In the genomic region with DNA sequence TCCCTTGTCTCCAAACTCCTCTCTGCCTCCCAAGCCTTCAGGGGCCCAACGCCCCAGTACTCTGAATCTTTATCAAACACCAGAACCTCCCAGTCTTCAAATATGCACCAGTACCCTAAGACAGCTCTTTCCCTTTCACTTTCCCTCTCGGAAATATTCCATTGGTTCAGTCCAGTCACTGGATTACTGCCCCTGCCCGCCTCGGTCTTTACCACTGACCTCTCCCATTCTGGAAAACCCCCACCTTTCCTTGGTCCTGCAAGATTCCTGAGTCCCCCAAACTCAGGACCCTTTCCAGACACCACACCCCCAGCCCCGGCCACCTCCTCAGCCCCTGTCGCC, we compare ENCODE assay signal across 8 cellular contexts. TPM values are rescaled to one million over a fixed set of nuclear protein-coding genes. Genes with fewer than 3 reads are reported as not detected.
DNase-seq lines count a peak whose midpoint lies in the region; ATAC-seq and TF ChIP-seq lines count a peak whose summit lies in the region.

No MANE protein-coding gene starts in this region.

- H3K4me1 ChIP-seq in heart right ventricle (peaks cover 0 to 45% (median 33%) of the 10 kb centered on the region in 9 donors), psoas muscle (peaks cover 16% of the 10 kb centered on the region)

- WGBS in heart right ventricle, 2 donors = 2 to 4% methylated on average over 6 of the region's 6 CpGs
- 1 to 6% (median 2%) methylated on average over 6 of the region's 6 CpGs for WGBS in psoas muscle, 3 donors

- H3K4me3 Mint-ChIP-seq in activated CD4-positive, alpha-beta T cell treated with anti-CD3 and anti-CD28 coated beads for 36 hours = peak overlapping the region; percentile 94
- H3K4me3 Mint-ChIP-seq in activated T-helper 17 cell treated with anti-CD3 and anti-CD28 coated beads, Interleukin-2, amount 50 U/mL, for 72 hours = peak overlapping the region; percentile 100

- peaks cover 0 to 9% (median 0%) of the 10 kb centered on the region in 11 donors for H3K9me3 ChIP-seq in heart right ventricle
- H3K9me3 ChIP-seq in psoas muscle = peaks cover 7% of the 10 kb centered on the region

- POLR2A ChIA-PET in activated CD4-positive, alpha-beta T cell treated with anti-CD3 and anti-CD28 coated beads for 36 hours (lab: Charles Lee) = interaction anchor here (0.5 to 0.6 kb wide), 3 partner anchors 942 to 1233 kb away, joined by 3 to 5 read pairs (median 3); no protein-coding TSS in a partner anchor

- H3K27ac Mint-ChIP-seq in activated CD4-positive, alpha-beta T cell treated with anti-CD3 and anti-CD28 coated beads for 36 hours = peak overlapping the region; percentile 90
- H3K27ac Mint-ChIP-seq in activated T-helper 17 cell treated with anti-CD3 and anti-CD28 coated beads, Interleukin-2, amount 50 U/mL, for 72 hours = peak overlapping the region; percentile 100

- TF ChIP-seq CTCF in heart right ventricle (IDR thresholded peaks at IDR 0.05) = no peak
- TF ChIP-seq CTCF in psoas muscle (IDR thresholded peaks at IDR 0.05) = no peak

- peaks cover 36% of the 10 kb centered on the region for H3K36me3 Mint-ChIP-seq in activated CD4-positive, alpha-beta T cell treated with anti-CD3 and anti-CD28 coated beads for 36 hours (ENCODE audit: low read depth)
- H3K36me3 Mint-ChIP-seq in activated T-helper 17 cell treated with anti-CD3 and anti-CD28 coated beads, Interleukin-2, amount 50 U/mL, for 72 hours (ENCODE audit: low read depth) = peaks cover 83% of the 10 kb centered on the region

- peaks cover 58% of the 10 kb centered on the region for H3K4me1 Mint-ChIP-seq in activated CD4-positive, alpha-beta T cell treated with anti-CD3 and anti-CD28 coated beads for 36 hours
- peaks cover 39% of the 10 kb centered on the region for H3K4me1 Mint-ChIP-seq in activated T-helper 17 cell treated with anti-CD3 and anti-CD28 coated beads, Interleukin-2, amount 50 U/mL, for 72 hours

- no peaks in the 10 kb centered on the region for H3K27me3 ChIP-seq in heart right ventricle
- H3K27me3 ChIP-seq in psoas muscle (ENCODE audit: insufficient read depth in 3 of 3, low read length in 2 of 3) = no peaks in the 10 kb centered on the region

- peak overlapping the region; percentile 83 to 98 (median 90) for H3K27ac ChIP-seq in heart right ventricle
- peak overlapping the region; percentile 91 for H3K27ac ChIP-seq in psoas muscle

- H3K36me3 ChIP-seq in heart right ventricle = peaks cover 0 to 25% (median 3%) of the 10 kb centered on the region in 9 donors
- peaks cover 0 to 15% of the 10 kb centered on the region in 2 donors for H3K36me3 ChIP-seq in psoas muscle (ENCODE audit: insufficient read depth in 1 of 2, low read depth in 1 of 2)

- DNase-seq in activated CD4-positive, alpha-beta T cell treated with anti-CD3 and anti-CD28 coated beads for 36 hours = peak; percentile 17
- no peak for DNase-seq in activated CD4-positive, alpha-beta T cell treated with anti-CD3 and anti-CD28 coated beads for 1 hour
- no peak for DNase-seq in heart right ventricle
- DNase-seq in psoas muscle = no peak
- DNase-seq in AG20443 (ENCODE audit: low spot score) = no peak
- DNase-seq in stimulated activated CD4-positive, alpha-beta T cell treated with anti-CD3 and anti-CD28 coated beads, Interleukin-15, amount 100 ng/mL, for 24 hours = no peak
- no peak for DNase-seq in DMS79 (lab: John Stamatoyannopoulos, UW)

- CTCF ChIA-PET in activated CD4-positive, alpha-beta T cell treated with anti-CD3 and anti-CD28 coated beads for 36 hours (lab: Charles Lee) = interaction anchor here (1.1 to 1.6 kb wide), 2 partner anchors 10 to 15 kb away, joined by 4 to 6 read pairs; no protein-coding TSS in a partner anchor

- no peaks in the 10 kb centered on the region for H3K9me3 Mint-ChIP-seq in activated CD4-positive, alpha-beta T cell treated with anti-CD3 and anti-CD28 coated beads for 36 hours (ENCODE audit: low read depth)
- H3K9me3 Mint-ChIP-seq in activated T-helper 17 cell treated with anti-CD3 and anti-CD28 coated beads, Interleukin-2, amount 50 U/mL, for 72 hours = no peaks in the 10 kb centered on the region

- intact Hi-C loops in activated CD4-positive, alpha-beta T cell treated with anti-CD3 and anti-CD28 coated beads for 36 hours (cut with DNase I, micrococcal nuclease) = loop anchor here (1.0 to 5.0 kb wide), 8 partner anchors 37 to 1101 kb away; a partner anchor contains a TSS
- intact Hi-C loops in heart right ventricle (cut with DNase I) = loop anchor here in 1 of 10 donors (1.0 kb wide), 1 partner anchor 37 kb away; a partner anchor contains a TSS
- intact Hi-C loops in psoas muscle (cut with DNase I) = no loop called here

- H3K27me3 Mint-ChIP-seq in activated CD4-positive, alpha-beta T cell treated with anti-CD3 and anti-CD28 coated beads for 36 hours = no peaks in the 10 kb centered on the region
- H3K27me3 Mint-ChIP-seq in activated T-helper 17 cell treated with anti-CD3 and anti-CD28 coated beads, Interleukin-2, amount 50 U/mL, for 72 hours = no peaks in the 10 kb centered on the region

- no peak for ATAC-seq in activated CD4-positive, alpha-beta T cell treated with anti-CD3 and anti-CD28 coated beads for 36 hours
- ATAC-seq in activated T-helper 17 cell treated with anti-CD3 and anti-CD28 coated beads, Interleukin-2, amount 50 U/mL, for 72 hours (replicated peaks) = no peak
- ATAC-seq in heart right ventricle (peak in 7 of 8 donors; percentile 9 to 51 (median 19)), psoas muscle (peak in 3 of 4 donors; percentile 1 to 10 (median 1))

- H3K4me3 ChIP-seq in heart right ventricle = peak overlapping the region; percentile 70 to 91 (median 78)
- H3K4me3 ChIP-seq in psoas muscle = peak overlapping the region; percentile 85

RNA-seq across cellular contexts. Expression of a gene that starts 0.7 kb away (rescaled TPM):
- total RNA-seq in activated CD4-positive, alpha-beta T cell treated with anti-CD3 and anti-CD28 coated beads for 36 hours = 10 to 100 TPM; 28.7 to 38.7 TPM
- total RNA-seq in activated T-helper 17 cell treated with anti-CD3 and anti-CD28 coated beads, Interleukin-2, amount 50 U/mL, for 72 hours = 10 to 100 TPM; 17.9 to 36.8 TPM
- total RNA-seq in heart right ventricle (10 to 100 TPM; 31.0 to 55.3 (median 34.2) TPM), psoas muscle (10 to 100 TPM; 12.7 to 16.0 (median 13.4) TPM)
- polyA plus RNA-seq in heart right ventricle (10 to 100 TPM; 22.2 to 28.7 TPM), psoas muscle (10 to 100 TPM; 13.2 to 29.8 (median 22.9) TPM)

RNA-seq across cellular contexts. Expression of a gene that starts 37.1 kb away (rescaled TPM):
- 100 to 1,000 TPM; 482 to 486 TPM for total RNA-seq in activated CD4-positive, alpha-beta T cell treated with anti-CD3 and anti-CD28 coated beads for 36 hours
- total RNA-seq in activated T-helper 17 cell treated with anti-CD3 and anti-CD28 coated beads, Interleukin-2, amount 50 U/mL, for 72 hours = 100 to 1,000 TPM; 334 to 423 TPM
- total RNA-seq in heart right ventricle (100 to 1,000 TPM; 440 to 609 (median 535) TPM), psoas muscle (100 to 1,000 TPM; 389 to 592 (median 473) TPM)
- polyA plus RNA-seq in heart right ventricle (100 to 1,000 TPM; 229 to 359 TPM), psoas muscle (100 to 1,000 TPM; 525 to 576 (median 529) TPM)

Comparison
In these comparisons a context has a peak if more than half of its experiments do, and no peak if none do; other contexts are left out.
1. ATAC-seq: peak in heart right ventricle (7 of 8) and psoas muscle (3 of 4); none in activated CD4-positive, alpha-beta T cell treated with anti-CD3 and anti-CD28 coated beads for 36 hours (single experiment) and activated T-helper 17 cell treated with anti-CD3 and anti-CD28 coated beads, Interleukin-2, amount 50 U/mL, for 72 hours (single experiment).
2. intact Hi-C loops: an anchor here in activated CD4-positive, alpha-beta T cell treated with anti-CD3 and anti-CD28 coated beads for 36 hours (1.0 to 5.0 kb wide); none called in psoas muscle.